1 cellular context compared by ENCODE assay signal in the genomic region with DNA sequence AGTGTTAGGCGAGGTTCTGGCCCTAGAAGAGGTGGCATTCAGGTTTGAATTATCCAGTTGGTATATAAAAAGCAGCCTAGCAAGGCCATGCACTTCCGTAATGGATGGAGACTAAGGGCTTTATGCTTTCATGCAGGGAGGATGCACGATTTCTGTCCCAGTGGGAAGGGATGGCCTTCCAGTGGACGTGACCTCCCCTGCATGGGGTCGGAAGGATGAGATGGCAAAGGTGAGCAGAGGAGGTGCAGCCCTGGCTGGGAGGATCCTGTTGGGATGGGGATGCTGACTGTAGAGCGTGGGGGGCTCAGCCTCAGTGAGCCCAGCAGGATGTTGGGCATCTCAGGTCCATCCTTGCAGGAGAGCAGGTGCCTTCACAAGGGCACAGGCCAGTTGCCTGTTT.
TF ChIP-seq lines count a peak whose summit lies in the region.

No MANE protein-coding gene starts in this region.

TF ChIP-seq in IMR-90, 13 proteins besides CTCF, POLR2A, EP300 and RAD21:
- TF ChIP-seq RFX5 (IDR thresholded peaks at IDR 0.05; ENCODE audit: low read depth, low read length) (no peak), MXI1 (IDR thresholded peaks at IDR 0.05; ENCODE audit: borderline replicate concordance, low read depth, low read length) (no peak), CEBPB (IDR thresholded peaks at IDR 0.05; ENCODE audit: low read depth, low read length) (no peak), CHD1 (IDR thresholded peaks at IDR 0.05; ENCODE audit: low read depth, low read length) (no peak), BHLHE40 (IDR thresholded peaks at IDR 0.05; ENCODE audit: low read depth, low read length) (no peak), SMC3 (IDR thresholded peaks at IDR 0.05; ENCODE audit: low read depth, low read length) (no peak), MAFK (IDR thresholded peaks at IDR 0.05; ENCODE audit: low read depth, low read length) (no peak), FOS (IDR thresholded peaks at IDR 0.05; ENCODE audit: low read depth, low read length) (no peak), NFE2L2 (IDR thresholded peaks at IDR 0.05; ENCODE audit: low read depth, low read length) (no peak), MAZ (IDR thresholded peaks at IDR 0.05; ENCODE audit: borderline replicate concordance, low read depth, low read length) (no peak), RCOR1 (IDR thresholded peaks at IDR 0.05; ENCODE audit: insufficient replicate concordance, low read length) (no peak)
- TF ChIP-seq, protein P1, sequence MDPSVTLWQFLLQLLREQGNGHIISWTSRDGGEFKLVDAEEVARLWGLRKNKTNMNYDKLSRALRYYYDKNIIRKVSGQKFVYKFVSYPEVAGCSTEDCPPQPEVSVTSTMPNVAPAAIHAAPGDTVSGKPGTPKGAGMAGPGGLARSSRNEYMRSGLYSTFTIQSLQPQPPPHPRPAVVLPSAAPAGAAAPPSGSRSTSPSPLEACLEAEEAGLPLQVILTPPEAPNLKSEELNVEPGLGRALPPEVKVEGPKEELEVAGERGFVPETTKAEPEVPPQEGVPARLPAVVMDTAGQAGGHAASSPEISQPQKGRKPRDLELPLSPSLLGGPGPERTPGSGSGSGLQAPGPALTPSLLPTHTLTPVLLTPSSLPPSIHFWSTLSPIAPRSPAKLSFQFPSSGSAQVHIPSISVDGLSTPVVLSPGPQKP (IDR thresholded peaks at IDR 0.05; ENCODE audit: borderline replicate concordance, low read depth, low read length) = no peak
- TF ChIP-seq, protein P2, sequence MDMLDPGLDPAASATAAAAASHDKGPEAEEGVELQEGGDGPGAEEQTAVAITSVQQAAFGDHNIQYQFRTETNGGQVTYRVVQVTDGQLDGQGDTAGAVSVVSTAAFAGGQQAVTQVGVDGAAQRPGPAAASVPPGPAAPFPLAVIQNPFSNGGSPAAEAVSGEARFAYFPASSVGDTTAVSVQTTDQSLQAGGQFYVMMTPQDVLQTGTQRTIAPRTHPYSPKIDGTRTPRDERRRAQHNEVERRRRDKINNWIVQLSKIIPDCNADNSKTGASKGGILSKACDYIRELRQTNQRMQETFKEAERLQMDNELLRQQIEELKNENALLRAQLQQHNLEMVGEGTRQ (IDR thresholded peaks at IDR 0.05; ENCODE audit: low read depth, low read length) = no peak
